Comparison of ENCODE assay signal across 8 cellular contexts in the genomic region with DNA sequence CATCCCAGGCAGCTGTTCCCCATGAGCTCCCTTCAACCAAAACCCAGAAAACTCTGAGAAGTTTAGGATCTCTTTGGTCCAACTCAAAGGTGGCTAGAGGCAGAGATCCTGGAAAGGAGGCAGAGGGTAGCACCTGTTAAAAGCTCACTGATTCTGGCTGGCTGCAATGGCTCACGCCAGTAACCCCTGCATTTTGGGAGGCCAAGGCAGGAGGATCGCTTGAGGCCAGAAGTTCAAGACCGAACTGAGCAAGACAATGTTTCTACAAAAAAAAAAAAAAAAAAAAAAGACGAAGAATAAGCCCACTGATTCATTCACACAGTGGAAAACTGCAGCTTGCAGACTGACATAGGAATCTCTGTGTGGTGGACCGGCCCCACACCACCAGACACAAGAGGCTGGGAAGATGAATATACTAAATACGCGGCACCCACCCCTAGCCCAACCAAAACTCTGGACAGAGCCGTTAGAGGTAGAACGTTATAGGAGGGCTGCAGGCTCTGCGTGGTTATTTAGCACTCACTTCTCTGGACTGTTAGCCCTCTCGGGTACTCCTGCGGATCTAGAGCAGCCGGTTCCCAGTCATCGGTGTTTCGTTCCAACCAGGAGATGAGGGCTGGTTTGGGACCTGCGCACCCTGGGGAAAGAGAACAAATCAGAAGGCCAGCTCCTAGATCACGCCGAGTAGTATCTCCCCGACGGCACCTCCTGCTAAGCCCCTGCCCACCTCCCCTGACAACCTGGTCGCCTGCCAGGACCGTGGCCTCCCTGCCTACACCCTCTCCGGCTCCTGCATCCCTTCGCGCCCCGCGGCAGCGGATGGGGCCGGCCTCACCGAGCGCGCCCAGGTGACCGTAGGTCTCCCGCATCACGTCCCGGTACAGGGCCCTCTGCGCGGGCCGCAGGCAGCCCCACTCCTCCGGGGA. TPM values are rescaled to one million over a fixed set of nuclear protein-coding genes. Genes with fewer than 3 reads are reported as not detected.
A peak's percentile ranks its signal among the peaks of the same experiment; 100 is the strongest.
DNase-seq lines count a peak whose midpoint lies in the region; ATAC-seq and TF ChIP-seq lines count a peak whose summit lies in the region.

No MANE protein-coding gene starts in this region.

- intact Hi-C loops in Caco-2 (cut with micrococcal nuclease; ENCODE audit: unreplicated experiment) (no loop called here), dorsolateral prefrontal cortex (cut with DNase I) (loop anchor here in 1 of 2 donors (5.0 kb wide), 1 partner anchor 37 kb away; a partner anchor contains a TSS), right lobe of liver (cut with DNase I) (no loop called here)

- no peaks in the 10 kb centered on the region for H3K4me1 Mint-ChIP-seq in Caco-2 (ENCODE audit: low read depth, unreplicated experiment)

- H3K9me3 ChIP-seq in Caco-2 (no peaks in the 10 kb centered on the region), right lobe of liver (no peaks in the 10 kb centered on the region)

- no peaks in the 10 kb centered on the region for H3K4me1 ChIP-seq in Caco-2
- peaks cover 0 to 29% (median 15%) of the 10 kb centered on the region in 4 donors for H3K4me1 ChIP-seq in right lobe of liver

- BruUV-seq in Caco-2 (replicated peaks; lab: Mats Ljungman, UMichigan), result no TSS peak

- H3K27me3 ChIP-seq in Caco-2 (replicated peaks; ENCODE audit: control insufficient read depth, insufficient read depth, low read length) (no peaks in the 10 kb centered on the region), dorsolateral prefrontal cortex (no peaks in the 10 kb centered on the region), right lobe of liver (no peaks in the 10 kb centered on the region)

- TF ChIP-seq CTCF in Caco-2 (IDR thresholded peaks at IDR 0.05; ENCODE audit: insufficient read depth in 1 of 2, low read depth in 1 of 2, low read length in 1 of 2, severe bottlenecking in 1 of 2, unreplicated experiment in 1 of 2) (no peak), dorsolateral prefrontal cortex (IDR thresholded peaks at IDR 0.05 in 54 of 56, conservative IDR thresholded peaks at IDR 0.05 in 2 of 56; ENCODE audit: low read depth in 1 of 56, partially characterized antibody in 56 of 56) (no peak), right lobe of liver (IDR thresholded peaks at IDR 0.05) (no peak)

- ATAC-seq in GM21367 (IDR thresholded peaks at IDR 0.05; ENCODE audit: unreplicated experiment) (peak; percentile 20), right lobe of liver (peak; percentile 60 to 69 (median 69))
- peak; percentile 46 to 61 for ATAC-seq in activated CD4-positive, CD25-positive, alpha-beta regulatory T cell treated with anti-CD3 and anti-CD28 coated beads, Interleukin-2, amount 50 U/mL, for 24 hours

- peak in 1 of 2 experiments; percentile 37 for DNase-seq in Caco-2
- DNase-seq in HuH-7.5 (ENCODE audit: low spot score), result peak; percentile 49
- DNase-seq in dorsolateral prefrontal cortex, result peak in 8 of 10 donors; percentile 32 to 76 (median 52)
- DNase-seq in right lobe of liver, result peak; percentile 73 to 76 (median 74)
- peak; percentile 26 to 27 for DNase-seq in stimulated activated CD8-positive, alpha-beta memory T cell treated with anti-CD3 and anti-CD28 coated beads, Interleukin-2, amount 100 ng/mL, for 48 hours (ENCODE audit: low read depth in 2 of 2)
- no peak for DNase-seq in ecto neural progenitor cell (ENCODE audit: low spot score)

- peak overlapping the region; percentile 27 to 99 (median 96) for H3K27ac ChIP-seq in dorsolateral prefrontal cortex
- peak overlapping the region; percentile 99 to 100 (median 99) for H3K27ac ChIP-seq in right lobe of liver

- H3K4me3 Mint-ChIP-seq in Caco-2 (ENCODE audit: unreplicated experiment), result peak overlapping the region; percentile 79

- H3K36me3 ChIP-seq in Caco-2 (ENCODE audit: control insufficient read depth, insufficient read depth, low read length) (no peaks in the 10 kb centered on the region; the same call in 1 of the 2 replicates), right lobe of liver (peaks cover 0 to 18% (median 7%) of the 10 kb centered on the region in 4 donors)

- WGBS in right lobe of liver (ENCODE audit: insufficient coverage, low coverage, low lambda C conversion rate, missing lambda C conversion rate), result 14% methylated on average over 14 of the region's 40 CpGs

- POLR2A ChIA-PET in Caco-2 (lab: Charles Lee), result interaction anchor here (1.2 kb wide), 2 partner anchors 23 to 179 kb away, joined by 5 to 9 read pairs; a partner anchor contains a TSS

- TF ChIP-seq POLR2A in right lobe of liver (IDR thresholded peaks at IDR 0.05), result no peak

- peak overlapping the region; percentile 89 for H3K27ac Mint-ChIP-seq in Caco-2 (ENCODE audit: unreplicated experiment)

- peaks cover 47% of the 10 kb centered on the region for H3K36me3 Mint-ChIP-seq in Caco-2 (ENCODE audit: insufficient read depth, unreplicated experiment)

- H3K9me3 Mint-ChIP-seq in Caco-2 (ENCODE audit: unreplicated experiment), result no peaks in the 10 kb centered on the region

- no peaks in the 10 kb centered on the region for H3K27me3 Mint-ChIP-seq in Caco-2 (ENCODE audit: insufficient read depth, unreplicated experiment)

- peak overlapping the region; percentile 77 for H3K4me3 ChIP-seq in Caco-2 (ENCODE audit: low read depth, low read length)
- H3K4me3 ChIP-seq in dorsolateral prefrontal cortex, result peak overlapping the region; percentile 65 to 100 (median 93)
- peak overlapping the region; percentile 71 to 94 (median 80) for H3K4me3 ChIP-seq in right lobe of liver

- CTCF ChIA-PET in Caco-2 (lab: Charles Lee), result interaction anchor here (0.6 to 1.8 kb wide), 5 partner anchors 11 to 179 kb away, joined by 3 to 11 read pairs (median 4); a partner anchor contains a TSS

RNA-seq across cellular contexts. Expression of a gene that starts 0.9 kb away (rescaled TPM):
- total RNA-seq in Caco-2 (2022), result 11.4 and 11.7 TPM in 2 replicates
- 10 to 100 TPM in 30 of 120 experiments, 1 to 10 TPM in 90; 5.9 to 15.6 (median 8.8) TPM for total RNA-seq in dorsolateral prefrontal cortex
- 1 to 10 TPM; 3.9 to 5.8 (median 4.4) TPM for total RNA-seq in right lobe of liver

RNA-seq across cellular contexts. Expression of a gene that starts 23.8 kb away (rescaled TPM):
- total RNA-seq in Caco-2 (2022) (13.5 and 13.6 TPM in 2 replicates), dorsolateral prefrontal cortex (10 to 100 TPM; 16.4 to 51.1 (median 30.1) TPM), right lobe of liver (1 to 10 TPM; 2.4 to 6.5 (median 5.6) TPM)

RNA-seq across cellular contexts. Expression of a gene that starts 37.8 kb away (rescaled TPM):
- 6.2 and 10.0 TPM in 2 replicates for total RNA-seq in Caco-2 (2022)
- 10 to 100 TPM in 118 of 120 experiments, 1 to 10 TPM in 2; 9.8 to 27.9 (median 15.6) TPM for total RNA-seq in dorsolateral prefrontal cortex
- total RNA-seq in right lobe of liver, result 10 to 100 TPM in 1 of 6 experiments, 1 to 10 TPM in 5; 4.0 to 11.5 (median 6.5) TPM

RNA-seq across cellular contexts. Expression of a gene that starts 41.5 kb away (rescaled TPM):
- total RNA-seq in Caco-2 (2022) (26.3 and 28.2 TPM in 2 replicates), dorsolateral prefrontal cortex (10 to 100 TPM; 23.4 to 64.9 (median 40.0) TPM), right lobe of liver (10 to 100 TPM; 12.8 to 23.0 (median 17.6) TPM)

RNA-seq across cellular contexts. Expression of a gene that starts 49.0 kb away (rescaled TPM):
- total RNA-seq in Caco-2 (2022) (46.1 and 47.9 TPM in 2 replicates), dorsolateral prefrontal cortex (10 to 100 TPM; 39.8 to 86.3 (median 56.3) TPM), right lobe of liver (10 to 100 TPM; 13.0 to 26.2 (median 20.9) TPM)
